In genomic region chr3:99949956-99950670, GRCh38 we compare ENCODE assay signal across 1 cellular context.
TF ChIP-seq lines count a peak whose summit lies in the region.

No MANE protein-coding gene starts in this region.

TF ChIP-seq in HEK293T, 16 proteins besides CTCF, POLR2A, EP300 and RAD21 (continued from another document):
- TF ChIP-seq HDGF (IDR thresholded peaks at IDR 0.05; ENCODE audit: borderline replicate concordance), result no peak
